13 cellular contexts compared by ENCODE assay signal in genomic region chr7:19107142-19107391, GRCh38. TPM values are rescaled to one million over a fixed set of nuclear protein-coding genes. Genes with fewer than 3 reads are reported as not detected.
DNase-seq lines count a peak whose midpoint lies in the region; ATAC-seq, FAIRE-seq and TF ChIP-seq lines count a peak whose summit lies in the region.
"Had no signal": no experiment of that assay in that cellular context is flagged by ENCODE, and none has a peak within 500 bp of the region (broad histone marks: within the 10 kb centered on the region; RNA-seq: fewer than 3 reads in every experiment).

No MANE protein-coding gene starts in this region.

- no peak for TF ChIP-seq RAD21 in A549 (conservative IDR thresholded peaks at IDR 0.05 in 1 of 2, IDR thresholded peaks at IDR 0.05 in 1 of 2)

- CTCF ChIA-PET in A549 (lab: Yijun Ruan, JAX): interaction anchor here (0.6 to 1.2 kb wide), 2 partner anchors 516 to 517 kb away, joined by 3 to 4 read pairs; no protein-coding TSS in a partner anchor
- CTCF ChIA-PET in activated naive CD4-positive, alpha-beta T cell treated with anti-CD3 and anti-CD28 coated beads for 36 hours (lab: Charles Lee): interaction anchor here (0.7 kb wide), 1 partner anchor 29 kb away, joined by 5 read pairs; no protein-coding TSS in a partner anchor

- no peak overlapping the region for H3K9ac ChIP-seq in fibroblast of lung (ENCODE audit: insufficient read depth, low read length)

- H3K27ac ChIP-seq in A549 (no peak overlapping the region), fibroblast of lung (ENCODE audit: insufficient read depth, low read length) (no peak overlapping the region)
- H3K27ac ChIP-seq: foreskin keratinocyte had no signal

- H3K4me2 ChIP-seq in A549: peak overlapping the region; percentile 41; the same call in 1 of the 3 replicates
- H3K4me2 ChIP-seq in fibroblast of lung (ENCODE audit: extremely low read depth, insufficient read depth, low read length): peak overlapping the region; percentile 97

- TF ChIP-seq CTCF in A549 (IDR thresholded peaks at IDR 0.05): no peak
- no peak for TF ChIP-seq CTCF in NB4 (IDR thresholded peaks at IDR 0.05; ENCODE audit: low read depth, low read length)
- TF ChIP-seq CTCF in fibroblast of lung (conservative IDR thresholded peaks at IDR 0.05 in 1 of 2, IDR thresholded peaks at IDR 0.05 in 1 of 2; ENCODE audit: low read depth in 1 of 2, low read length in 2 of 2): no peak

- ATAC-seq in A549 (no peak), GM18517 (IDR thresholded peaks at IDR 0.05; ENCODE audit: unreplicated experiment) (no peak)
- ATAC-seq: activated naive CD4-positive, alpha-beta T cell treated with anti-CD3 and anti-CD28 coated beads, Interleukin-2, amount 50 U/mL, for 72 hours had no signal

- H3K36me3 ChIP-seq in fibroblast of lung (ENCODE audit: control insufficient read depth, insufficient read depth, low read length) (no peaks in the 10 kb centered on the region), neuron (ENCODE audit: insufficient read depth, low read length) (no peaks in the 10 kb centered on the region)

- H3K4me3 ChIP-seq in A549: no peak overlapping the region
- peak overlapping the region; percentile 33 for H3K4me3 ChIP-seq in NB4 (ENCODE audit: low read depth, low read length)
- H3K4me3 ChIP-seq in fibroblast of lung (replicated peaks in 1 of 4; ENCODE audit: control extremely low read depth in 1 of 4, insufficient read depth in 1 of 4, low read depth in 3 of 4, low read length in 4 of 4): peak overlapping the region; percentile 47 to 65 (median 56)
- H3K4me3 ChIP-seq in neuron (ENCODE audit: low read length): peak overlapping the region; percentile 51

- no peak for DNase-seq in A549 (ENCODE audit: low read depth in 1 of 2, low spot score in 1 of 2)
- DNase-seq in NB4 (ENCODE audit: low read depth): no peak
- DNase-seq in fibroblast of lung (ENCODE audit: low read depth in 2 of 2): no peak
- no peak for DNase-seq in nucleus accumbens (lab: John Stamatoyannopoulos, UW)
- DNase-seq in MV-4-11 (lab: John Stamatoyannopoulos, UW): no peak
- no peak for DNase-seq in activated naive CD4-positive, alpha-beta T cell treated with anti-CD3 and anti-CD28 coated beads for 36 hours
- DNase-seq: activated CD4-positive, alpha-beta T cell treated with anti-CD3 and anti-CD28 coated beads for 1 hour; NCI-H1436 treated with DMSO at 0.1 percent for 48 hours had no signal

- H3K9me3 Mint-ChIP-seq in activated naive CD4-positive, alpha-beta T cell treated with anti-CD3 and anti-CD28 coated beads for 36 hours: peaks cover 3% of the 10 kb centered on the region

- TF ChIP-seq EP300 in A549 (IDR thresholded peaks at IDR 0.05): no peak

- no peak overlapping the region for H3K27ac Mint-ChIP-seq in activated naive CD4-positive, alpha-beta T cell treated with anti-CD3 and anti-CD28 coated beads for 36 hours
- H3K27ac Mint-ChIP-seq: activated naive CD4-positive, alpha-beta T cell treated with anti-CD3 and anti-CD28 coated beads, Interleukin-2, amount 50 U/mL, for 72 hours had no signal

- H3K4me1 ChIP-seq in A549: no peaks in the 10 kb centered on the region
- no peaks in the 10 kb centered on the region for H3K4me1 ChIP-seq in fibroblast of lung (ENCODE audit: control insufficient read depth, extremely low read depth, insufficient read depth, low read length)
- peaks cover 17% of the 10 kb centered on the region for H3K4me1 ChIP-seq in neuron (ENCODE audit: insufficient read depth, low read length)
- H3K4me1 ChIP-seq: foreskin keratinocyte had no signal

- H3K36me3 Mint-ChIP-seq in activated naive CD4-positive, alpha-beta T cell treated with anti-CD3 and anti-CD28 coated beads for 36 hours (ENCODE audit: low read depth): no peaks in the 10 kb centered on the region

- no peaks in the 10 kb centered on the region for H4K20me1 ChIP-seq in fibroblast of lung (ENCODE audit: control insufficient read depth, extremely low read depth, insufficient read depth, low read length)

- H2AFZ ChIP-seq in fibroblast of lung (ENCODE audit: low read length): peak overlapping the region; percentile 85
- peak overlapping the region; percentile 89 for H2AFZ ChIP-seq in neuron (ENCODE audit: low read depth, low read length)

- peaks cover 3% of the 10 kb centered on the region for H3K4me1 Mint-ChIP-seq in activated naive CD4-positive, alpha-beta T cell treated with anti-CD3 and anti-CD28 coated beads for 36 hours (ENCODE audit: low read depth)

- WGBS in A549 (ENCODE audit: missing lambda C conversion rate): 74% methylated on average over 8 of the region's 8 CpGs

- peaks cover 32% of the 10 kb centered on the region for H3K27me3 ChIP-seq in fibroblast of lung (ENCODE audit: control insufficient read depth, insufficient read depth, low read length)
- H3K27me3 ChIP-seq in neuron (ENCODE audit: insufficient read depth, low read length): peaks cover 67% of the 10 kb centered on the region

- intact Hi-C loops in activated naive CD4-positive, alpha-beta T cell treated with anti-CD3 and anti-CD28 coated beads for 36 hours (cut with micrococcal nuclease): loop anchor here (5.0 kb wide), 1 partner anchor 40 kb away; the partner anchor contains the start of gene FERD3L

- H3K9me3 ChIP-seq in A549 (no peaks in the 10 kb centered on the region), fibroblast of lung (ENCODE audit: control insufficient read depth, insufficient read depth, low read depth, low read length) (no peaks in the 10 kb centered on the region), neuron (ENCODE audit: low read length) (no peaks in the 10 kb centered on the region)

- POLR2A ChIA-PET in A549 (lab: Yijun Ruan, JAX): no interaction called here

- H3K4me3 Mint-ChIP-seq in activated naive CD4-positive, alpha-beta T cell treated with anti-CD3 and anti-CD28 coated beads for 36 hours: no peak overlapping the region

- TF ChIP-seq POLR2A in A549 (IDR thresholded peaks at IDR 0.05; ENCODE audit: low read length) (no peak), NB4 (IDR thresholded peaks at IDR 0.05; ENCODE audit: extremely low read depth, insufficient read length) (no peak)

- H3K27me3 Mint-ChIP-seq in activated naive CD4-positive, alpha-beta T cell treated with anti-CD3 and anti-CD28 coated beads for 36 hours (ENCODE audit: low read depth): peaks cover 86% of the 10 kb centered on the region

- FAIRE-seq in A549 (lab: Jason Lieb, UNC): no peak

- no peaks in the 10 kb centered on the region for H3K79me2 ChIP-seq in fibroblast of lung (ENCODE audit: control insufficient read depth, insufficient read depth, low read length)

TF ChIP-seq in A549, 52 proteins besides CTCF, POLR2A, EP300 and RAD21:
- no peak for TF ChIP-seq RCOR1 (IDR thresholded peaks at IDR 0.05; ENCODE audit: low read depth, low read length)
- no peak for TF ChIP-seq JUN (IDR thresholded peaks at IDR 0.05)

RNA-seq across cellular contexts. Expression of gene TWIST1, which starts 10.4 kb away (rescaled TPM):
- polyA plus RNA-seq in A549 (2011; rRNA removed) (0.61 and 0.75 TPM in 2 replicates), A549 (2017; fragmentation: RNase III; extraction: RNeasy Plus Mini Kit Qiagen cat#74134 plus additional on column Dnase treatment) (1.2 to 1.6 TPM (median 1.3 TPM) in 3 replicates), fibroblast of lung (3.6 and 7.2 TPM in 2 replicates)
- polyA plus RNA-seq in A549 (2012; cell fraction: cytosol; rRNA removed): 4.2 and 5.5 TPM in 2 replicates
- polyA plus RNA-seq in A549 (2012; cell fraction: nucleus; rRNA removed): 4.0 and 4.3 TPM in 2 replicates
- 0.12 and 2.4 TPM in 2 replicates for polyA minus RNA-seq in A549 (2011; rRNA and poly(A)+ RNA removed)
- total RNA-seq in fibroblast of lung: 23.9 and 31.2 TPM in 2 replicates
- polyA plus RNA-seq in fibroblast of lung (2012): 6.7 and 13.5 TPM in 2 replicates
- polyA minus RNA-seq in fibroblast of lung (ENCODE audit: low replicate concordance): 4.0 and 5.1 TPM in 2 replicates
- total RNA-seq in activated naive CD4-positive, alpha-beta T cell treated with anti-CD3 and anti-CD28 coated beads for 36 hours: not detected
- total RNA-seq: activated naive CD4-positive, alpha-beta T cell treated with anti-CD3 and anti-CD28 coated beads, Interleukin-2, amount 50 U/mL, for 72 hours had no signal

RNA-seq across cellular contexts. Expression of gene FERD3L, which starts 38.2 kb away (rescaled TPM):
- polyA plus RNA-seq in A549 (2011; rRNA removed) (not detected in 2 replicates), A549 (2017; fragmentation: RNase III; extraction: RNeasy Plus Mini Kit Qiagen cat#74134 plus additional on column Dnase treatment) (not detected in 3 replicates), fibroblast of lung (not detected in 2 replicates)
- not detected in 2 replicates for polyA plus RNA-seq in A549 (2012; cell fraction: cytosol; rRNA removed)
- not detected in 2 replicates for polyA plus RNA-seq in A549 (2012; cell fraction: nucleus; rRNA removed)
- not detected in 2 replicates for polyA minus RNA-seq in A549 (2011; rRNA and poly(A)+ RNA removed)
- total RNA-seq in fibroblast of lung: not detected in 2 replicates
- not detected in 2 replicates for polyA plus RNA-seq in fibroblast of lung (2012)
- polyA minus RNA-seq in fibroblast of lung (ENCODE audit: low replicate concordance): not detected in 2 replicates
- not detected for total RNA-seq in activated naive CD4-positive, alpha-beta T cell treated with anti-CD3 and anti-CD28 coated beads for 36 hours
- total RNA-seq: activated naive CD4-positive, alpha-beta T cell treated with anti-CD3 and anti-CD28 coated beads, Interleukin-2, amount 50 U/mL, for 72 hours; foreskin keratinocyte; myocyte had no signal
- polyA plus RNA-seq: foreskin keratinocyte had no signal

Comparison
In these comparisons a context has a peak if more than half of its experiments do, and no peak if none do; other contexts are left out.
1. RNA of gene TWIST1, which starts 10.4 kb away (total RNA-seq): 23.9 to 31.2 TPM in fibroblast of lung; not detected in activated naive CD4-positive, alpha-beta T cell treated with anti-CD3 and anti-CD28 coated beads for 36 hours; every median in the first group is over 10 times any median in the second.